In the genomic region with DNA sequence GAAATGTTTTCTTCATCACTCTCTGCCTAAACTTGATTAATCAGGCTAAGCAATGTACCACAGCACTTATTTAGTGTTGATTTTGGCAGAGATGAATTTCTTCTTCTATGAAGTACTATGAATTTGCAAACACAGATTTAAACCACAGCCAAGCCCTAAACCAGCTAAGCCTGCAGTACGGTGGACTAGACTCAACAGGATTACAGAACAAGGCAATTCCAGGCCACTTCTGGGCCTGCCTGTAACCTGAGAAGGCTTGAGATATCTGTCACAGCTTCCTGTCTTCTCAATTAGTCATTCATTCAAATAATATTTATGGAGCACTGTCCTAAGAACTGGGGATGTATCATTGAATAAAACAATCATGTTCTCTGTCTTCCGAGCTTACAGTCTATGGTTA, we compare ENCODE assay signal across 12 cellular contexts. TPM values are rescaled to one million over a fixed set of nuclear protein-coding genes. Genes with fewer than 3 reads are reported as not detected.
A peak's percentile ranks its signal among the peaks of the same experiment; 100 is the strongest.
DNase-seq lines count a peak whose midpoint lies in the region; ATAC-seq, FAIRE-seq and TF ChIP-seq lines count a peak whose summit lies in the region.
"Had no signal": no experiment of that assay in that cellular context is flagged by ENCODE, and none has a peak within 500 bp of the region (broad histone marks: within the 10 kb centered on the region; RNA-seq: fewer than 3 reads in every experiment).

No MANE protein-coding gene starts in this region.

- no peaks in the 10 kb centered on the region for H4K20me1 ChIP-seq in HepG2 (ENCODE audit: insufficient read depth, low read length)
- no peaks in the 10 kb centered on the region for H4K20me1 ChIP-seq in H9 (ENCODE audit: control insufficient read depth, insufficient read depth, insufficient read length)

- H3K4me1 Mint-ChIP-seq in H9 = peaks cover 7 to 13% of the 10 kb centered on the region in 2 experiments; a peak in 3 of 4 replicates

- H3K27ac Mint-ChIP-seq in H9 = no peak overlapping the region

- TF ChIP-seq CTCF in HepG2 (CRISPR knock-in tag; IDR thresholded peaks at IDR 0.05) (no peak), right lobe of liver (IDR thresholded peaks at IDR 0.05) (no peak), H9 (conservative IDR thresholded peaks at IDR 0.05) (no peak)

- no peaks in the 10 kb centered on the region; a peak in 1 of 7 replicates for H3K36me3 Mint-ChIP-seq in H9 (ENCODE audit: insufficient read depth in 1 of 3, low read depth in 3 of 3)
- H3K36me3 Mint-ChIP-seq: CD4-positive, alpha-beta memory T cell had no signal

- H3K27me3 Mint-ChIP-seq in H9 (ENCODE audit: low read depth) = no peaks in the 10 kb centered on the region; the same call in 1 of the 2 replicates

- no peak overlapping the region for H2BK20ac ChIP-seq in H9 (ENCODE audit: low read depth, low read length, poor library complexity, severe bottlenecking)

- no peak overlapping the region for H3K4me3 ChIP-seq in HepG2 (replicated peaks in 1 of 3; ENCODE audit: insufficient read depth in 1 of 3, low read depth in 2 of 3, low read length in 3 of 3)
- no peak overlapping the region for H3K4me3 ChIP-seq in right lobe of liver

- H2BK120ac ChIP-seq in H9 (ENCODE audit: low read depth, low read length, poor library complexity, severe bottlenecking) = no peak overlapping the region

- H3K79me2 ChIP-seq in HepG2 (ENCODE audit: insufficient read depth, low read length) (no peaks in the 10 kb centered on the region), H9 (ENCODE audit: insufficient read depth, low read length) (no peaks in the 10 kb centered on the region)

- BruUV-seq in HepG2 (replicated peaks; lab: Mats Ljungman, UMichigan) = no TSS peak

- H2BK15ac ChIP-seq in H9 (ENCODE audit: low read depth, low read length) = no peak overlapping the region

- intact Hi-C loops in HepG2 (cut with micrococcal nuclease; ENCODE audit: unreplicated experiment) = no loop called here
- intact Hi-C loops in right lobe of liver (cut with DNase I) = loop anchor here in 1 of 2 donors (10.0 kb wide), 1 partner anchor 55 kb away; no protein-coding TSS in a partner anchor
- intact Hi-C loops in left cardiac atrium (cut with DNase I) = no loop called here

- H2AFZ ChIP-seq in HepG2 (ENCODE audit: low read length) (no peak overlapping the region), H9 (ENCODE audit: low read length) (no peak overlapping the region)

- no peaks in the 10 kb centered on the region for H3K79me1 ChIP-seq in H9 (ENCODE audit: insufficient read depth, low read depth, low read length, poor library complexity, severe bottlenecking)

- CTCF ChIA-PET in HepG2 (lab: Yijun Ruan, JAX; ENCODE audit: low intra/inter-chr PET ratio, low total read pairs) = no interaction called here

- H3K23me2 ChIP-seq in H9 (ENCODE audit: insufficient read length, low read depth, low read length, poor library complexity, severe bottlenecking) = no peaks in the 10 kb centered on the region

- H2AK5ac ChIP-seq in H9 (ENCODE audit: insufficient read length, low read length) = no peak overlapping the region

- POLR2A ChIA-PET in HepG2 (lab: Yijun Ruan, JAX) = no interaction called here

- DNase-seq in HepG2 (ENCODE audit: low spot score) (peak; percentile 7), right lobe of liver (no peak), SK-N-DZ (ENCODE audit: low spot score) (peak; percentile 17), left cardiac atrium (no peak), H9 (no peak)
- no peak for DNase-seq in central memory CD4-positive, alpha-beta T cell
- DNase-seq: CD4-positive, alpha-beta memory T cell; GOT3; nucleus accumbens had no signal

- no peak overlapping the region for H3K18ac ChIP-seq in H9 (ENCODE audit: insufficient read length, low read depth, low read length)

- no peaks in the 10 kb centered on the region for H3K9me3 ChIP-seq in HepG2 (ENCODE audit: low read length)
- H3K9me3 ChIP-seq in right lobe of liver = no peaks in the 10 kb centered on the region
- no peaks in the 10 kb centered on the region for H3K9me3 ChIP-seq in H9 (ENCODE audit: control insufficient read depth, low read depth, low read length)

- H3T11ph ChIP-seq in H9 (ENCODE audit: low read length) = no peak overlapping the region

- H3K9ac ChIP-seq in HepG2 (ENCODE audit: insufficient read depth, low read depth, low read length) = no peak overlapping the region
- no peak overlapping the region for H3K9ac ChIP-seq in H9 (ENCODE audit: extremely low read depth, insufficient read length, low read length)

- no peak overlapping the region for H3K4me2 ChIP-seq in HepG2 (ENCODE audit: low read depth, low read length)
- H3K4me2 ChIP-seq in H9 (ENCODE audit: insufficient read depth, insufficient read length, low read length) = no peak overlapping the region

- H3K14ac ChIP-seq in H9 (ENCODE audit: insufficient read depth, low read length) = no peak overlapping the region

- no peak overlapping the region for H4K5ac ChIP-seq in H9 (ENCODE audit: insufficient read length, low read depth, low read length)

- no peak overlapping the region for H2BK5ac ChIP-seq in H9 (ENCODE audit: insufficient read length, low read length)

- WGBS in HepG2 (ENCODE audit: low lambda C conversion rate) = 27% methylated on average over 2 of the region's 2 CpGs
- WGBS in right lobe of liver (ENCODE audit: insufficient coverage, low coverage, low lambda C conversion rate, missing lambda C conversion rate) = 82% methylated on average over 2 of the region's 2 CpGs
- WGBS in H9 (ENCODE audit: extremely low coverage, insufficient read length, low lambda C conversion rate) = no CpG with 5 or more reads among the region's 2 CpGs

- no peak overlapping the region for H3K4ac ChIP-seq in H9 (ENCODE audit: low read depth, low read length)

- TF ChIP-seq POLR2A in HepG2 (IDR thresholded peaks at IDR 0.05; ENCODE audit: insufficient read depth in 1 of 2, low read depth in 2 of 2, low read length in 2 of 2) = no peak
- TF ChIP-seq POLR2A in right lobe of liver (IDR thresholded peaks at IDR 0.05) = no peak

- H3K4me3 Mint-ChIP-seq in H9 = no peak overlapping the region
- H3K4me3 Mint-ChIP-seq: CD4-positive, alpha-beta memory T cell; central memory CD8-positive, alpha-beta T cell had no signal

- no peak overlapping the region for H3K23ac ChIP-seq in H9 (ENCODE audit: insufficient read length, low read depth, low read length)

- in situ Hi-C loops in HepG2 (cut with HindIII; ENCODE audit: extremely low pct_ligation_motif_present, low pct_unique_long_range_greater_than_20kb) = no loop called here

- TF ChIP-seq RAD21 in HepG2 (CRISPR knock-in tag; IDR thresholded peaks at IDR 0.05) = no peak

- H3K4me1 ChIP-seq in HepG2 (ENCODE audit: insufficient read depth, low read length) = peaks cover 23% of the 10 kb centered on the region
- H3K4me1 ChIP-seq in right lobe of liver = no peaks in the 10 kb centered on the region
- no peaks in the 10 kb centered on the region for H3K4me1 ChIP-seq in H9 (ENCODE audit: insufficient read depth, low read length)

- peak; percentile 66 for ATAC-seq in HepG2
- no peak for ATAC-seq in right lobe of liver
- peak; percentile 86 to 95 for ATAC-seq in left cardiac atrium
- no peak for ATAC-seq in HG03175 (IDR thresholded peaks at IDR 0.05; ENCODE audit: unreplicated experiment)
- no peak for ATAC-seq in GM18519 (IDR thresholded peaks at IDR 0.05; ENCODE audit: low FRiP score, unreplicated experiment)

- no peak overlapping the region for H4K91ac ChIP-seq in H9 (ENCODE audit: insufficient read length, low read depth, low read length)

- H3K9me3 Mint-ChIP-seq in H9 = no peaks in the 10 kb centered on the region
- H3K9me3 Mint-ChIP-seq: CD4-positive, alpha-beta memory T cell; central memory CD8-positive, alpha-beta T cell had no signal

- no peaks in the 10 kb centered on the region for H3K27me3 ChIP-seq in HepG2 (ENCODE audit: control insufficient read depth in 1 of 2, insufficient read depth in 2 of 2, low read length in 2 of 2)
- H3K27me3 ChIP-seq in right lobe of liver = no peaks in the 10 kb centered on the region
- no peaks in the 10 kb centered on the region for H3K27me3 ChIP-seq in H9 (ENCODE audit: insufficient read depth, low read length)

- H4K8ac ChIP-seq in H9 (replicated peaks; ENCODE audit: insufficient read length, low read depth, low read length) = no peak overlapping the region

- no peak overlapping the region for H2BK12ac ChIP-seq in H9 (ENCODE audit: insufficient read length, low read depth, low read length)

- H3K27ac ChIP-seq in HepG2 (ENCODE audit: extremely low read length, insufficient read depth, low read length) (no peak overlapping the region), right lobe of liver (no peak overlapping the region), H9 (ENCODE audit: insufficient read length, low read depth, low read length) (no peak overlapping the region)

- no peak overlapping the region for H3K56ac ChIP-seq in H9 (ENCODE audit: insufficient read length, low read depth, low read length)

- TF ChIP-seq EP300 in HepG2 (IDR thresholded peaks at IDR 0.05; ENCODE audit: low read depth in 2 of 2, low read length in 2 of 2) = no peak
- TF ChIP-seq EP300 in HepG2 (CRISPR knock-in tag; IDR thresholded peaks at IDR 0.05; ENCODE audit: borderline replicate concordance) = no peak

- no peaks in the 10 kb centered on the region for H3K36me3 ChIP-seq in HepG2 (replicated peaks in 1 of 2; ENCODE audit: control insufficient read depth in 1 of 2, insufficient read depth in 2 of 2, low read length in 2 of 2)
- H3K36me3 ChIP-seq in right lobe of liver = no peaks in the 10 kb centered on the region

- no peak for FAIRE-seq in HepG2 (lab: Jason Lieb, UNC)

RNA-seq across cellular contexts. Expression of gene CAST, which starts 32.4 kb away (rescaled TPM):
- total RNA-seq in HepG2 (2016; rRNA removed; fragmentation: Illumina TruSeq; extraction: Trizol) (67.6 and 87.8 TPM in 2 replicates), right lobe of liver (100 to 1,000 TPM in 4 of 6 experiments, 10 to 100 TPM in 2; 86.8 to 187 (median 123) TPM), left cardiac atrium (100 to 1,000 TPM; 422 to 589 TPM), H9 (2021) (50.3 and 52.3 TPM in 2 replicates)
- 18.4 and 21.4 TPM in 2 replicates for total RNA-seq in HepG2 (2016; cell fraction: cytosol; rRNA removed; fragmentation: Illumina TruSeq; extraction: Trizol; ENCODE audit: low read depth)
- total RNA-seq in HepG2 (2016; cell fraction: insoluble cytoplasmic fraction; rRNA removed; fragmentation: Illumina TruSeq; extraction: Trizol) = 66.7 and 88.4 TPM in 2 replicates
- 52.5 and 53.1 TPM in 2 replicates for total RNA-seq in HepG2 (2016; cell fraction: membrane; rRNA removed; fragmentation: Illumina TruSeq; extraction: Trizol)
- total RNA-seq in HepG2 (2016; cell fraction: nucleus; rRNA removed; fragmentation: Illumina TruSeq; extraction: Trizol) = 62.8 and 67.7 TPM in 2 replicates
- polyA plus RNA-seq in HepG2 (2011; rRNA removed) = 35.2 and 42.1 TPM in 2 replicates
- 22.7 and 32.6 TPM in 2 replicates for polyA plus RNA-seq in HepG2 (2011; cell fraction: cytosol; rRNA removed)
- polyA plus RNA-seq in HepG2 (2011; cell fraction: nucleus; rRNA removed) = 49.5 and 52.7 TPM in 2 replicates
- 54.0 and 64.0 TPM in 2 replicates for polyA plus RNA-seq in HepG2 (2012)
- polyA plus RNA-seq in HepG2 (2016; cell fraction: cytosol; fragmentation: Illumina TruSeq; extraction: Trizol; ENCODE audit: low read depth) = 24.3 and 25.3 TPM in 2 replicates
- polyA plus RNA-seq in HepG2 (2016; cell fraction: insoluble cytoplasmic fraction; fragmentation: Illumina TruSeq; extraction: Trizol; ENCODE audit: low read depth) = 99.8 and 110 TPM in 2 replicates
- polyA plus RNA-seq in HepG2 (2016; cell fraction: membrane; fragmentation: Illumina TruSeq; extraction: Trizol; ENCODE audit: low read depth) = 40.8 and 51.2 TPM in 2 replicates
- polyA plus RNA-seq in HepG2 (2016; cell fraction: nucleus; fragmentation: Illumina TruSeq; extraction: Trizol; ENCODE audit: insufficient read depth, low read depth) = 65.5 and 67.5 TPM in 2 replicates
- 12.4 and 53.4 TPM in 2 replicates for polyA minus RNA-seq in HepG2 (2011; rRNA and poly(A)+ RNA removed; ENCODE audit: low replicate concordance)
- polyA minus RNA-seq in HepG2 (2011; cell fraction: cytosol; rRNA and poly(A)+ RNA removed) = 39.6 and 45.8 TPM in 2 replicates
- 166 and 175 TPM in 2 replicates for polyA minus RNA-seq in HepG2 (2011; cell fraction: nucleus; rRNA and poly(A)+ RNA removed)
- 6.5 and 9.3 TPM in 2 replicates for polyA plus RNA-seq in SK-N-DZ (2014; cell fraction: cytosol; rRNA removed)
- polyA plus RNA-seq in SK-N-DZ (2014; cell fraction: nucleus; rRNA removed) = 8.3 and 10.1 TPM in 2 replicates

Comparison
In these comparisons a context has a peak if more than half of its experiments do, and no peak if none do; other contexts are left out.
1. ATAC-seq: peak in HepG2 (single experiment) and left cardiac atrium (2 of 2); none in right lobe of liver (0 of 4), HG03175 (single experiment) and GM18519 (single experiment).
2. DNase-seq: peak in HepG2 (single experiment) and SK-N-DZ (single experiment); none in right lobe of liver (0 of 3), left cardiac atrium (single experiment), H9 (single experiment) and central memory CD4-positive, alpha-beta T cell (single experiment).